In the genomic region with DNA sequence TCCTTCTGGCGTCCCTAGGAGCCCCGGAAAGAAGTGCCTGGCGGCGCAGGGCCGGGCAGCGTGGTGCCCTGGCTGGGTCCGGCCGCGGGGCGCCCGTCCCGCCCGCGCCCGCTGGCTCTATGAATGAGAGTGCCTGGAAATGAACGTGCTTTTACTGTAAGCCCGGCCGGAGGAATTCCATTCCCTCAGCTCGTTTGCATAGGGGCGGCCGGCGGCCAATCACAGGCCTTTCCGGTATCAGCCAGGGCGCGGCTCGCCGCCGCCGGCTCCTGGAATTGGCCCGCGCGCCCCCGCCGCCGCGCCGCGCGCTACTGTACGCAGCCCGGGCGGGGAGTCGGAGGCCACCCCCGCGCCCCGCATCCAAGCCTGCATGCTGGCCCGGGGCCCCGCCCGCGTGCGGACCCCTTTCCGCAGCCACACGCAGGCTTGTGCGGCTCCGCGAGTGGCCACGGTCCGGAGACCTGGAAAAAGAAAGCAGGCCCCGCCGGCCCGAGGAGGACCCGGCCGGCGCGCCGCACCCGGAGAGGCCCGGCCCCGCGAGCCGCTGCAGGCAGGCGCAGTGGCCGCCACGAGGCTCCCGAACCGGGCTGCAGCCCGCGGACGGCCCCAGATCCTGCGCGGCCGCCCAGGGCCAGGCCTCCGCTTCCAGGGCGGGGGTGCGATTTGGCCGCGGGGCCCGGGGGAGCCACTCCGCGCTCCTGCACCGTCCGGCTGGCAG, we compare ENCODE assay signal across 1 cellular context.
TF ChIP-seq lines count a peak whose summit lies in the region.

No MANE protein-coding gene starts in this region.

TF ChIP-seq in HepG2, 621 proteins besides CTCF, POLR2A, EP300 and RAD21 (continued from another document and continues in another):
- TF ChIP-seq, protein P1, sequence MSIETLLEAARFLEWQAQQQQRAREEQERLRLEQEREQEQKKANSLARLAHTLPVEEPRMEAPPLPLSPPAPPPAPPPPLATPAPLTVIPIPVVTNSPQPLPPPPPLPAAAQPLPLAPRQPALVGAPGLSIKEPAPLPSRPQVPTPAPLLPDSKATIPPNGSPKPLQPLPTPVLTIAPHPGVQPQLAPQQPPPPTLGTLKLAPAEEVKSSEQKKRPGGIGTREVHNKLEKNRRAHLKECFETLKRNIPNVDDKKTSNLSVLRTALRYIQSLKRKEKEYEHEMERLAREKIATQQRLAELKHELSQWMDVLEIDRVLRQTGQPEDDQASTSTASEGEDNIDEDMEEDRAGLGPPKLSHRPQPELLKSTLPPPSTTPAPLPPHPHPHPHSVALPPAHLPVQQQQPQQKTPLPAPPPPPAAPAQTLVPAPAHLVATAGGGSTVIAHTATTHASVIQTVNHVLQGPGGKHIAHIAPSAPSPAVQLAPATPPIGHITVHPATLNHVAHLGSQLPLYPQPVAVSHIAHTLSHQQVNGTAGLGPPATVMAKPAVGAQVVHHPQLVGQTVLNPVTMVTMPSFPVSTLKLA (IDR thresholded peaks at IDR 0.05) = no peak
- no peak; the same call in 1 of the 2 replicates for TF ChIP-seq FOXC1 (CRISPR knock-in tag; IDR thresholded peaks at IDR 0.05; ENCODE audit: borderline replicate concordance)
- no peak for TF ChIP-seq ZNF460 (CRISPR knock-in tag; IDR thresholded peaks at IDR 0.05; ENCODE audit: borderline replicate concordance)
- no peak for TF ChIP-seq ZNF382 (CRISPR knock-in tag; IDR thresholded peaks at IDR 0.05; ENCODE audit: borderline replicate concordance)
- TF ChIP-seq, protein P2, sequence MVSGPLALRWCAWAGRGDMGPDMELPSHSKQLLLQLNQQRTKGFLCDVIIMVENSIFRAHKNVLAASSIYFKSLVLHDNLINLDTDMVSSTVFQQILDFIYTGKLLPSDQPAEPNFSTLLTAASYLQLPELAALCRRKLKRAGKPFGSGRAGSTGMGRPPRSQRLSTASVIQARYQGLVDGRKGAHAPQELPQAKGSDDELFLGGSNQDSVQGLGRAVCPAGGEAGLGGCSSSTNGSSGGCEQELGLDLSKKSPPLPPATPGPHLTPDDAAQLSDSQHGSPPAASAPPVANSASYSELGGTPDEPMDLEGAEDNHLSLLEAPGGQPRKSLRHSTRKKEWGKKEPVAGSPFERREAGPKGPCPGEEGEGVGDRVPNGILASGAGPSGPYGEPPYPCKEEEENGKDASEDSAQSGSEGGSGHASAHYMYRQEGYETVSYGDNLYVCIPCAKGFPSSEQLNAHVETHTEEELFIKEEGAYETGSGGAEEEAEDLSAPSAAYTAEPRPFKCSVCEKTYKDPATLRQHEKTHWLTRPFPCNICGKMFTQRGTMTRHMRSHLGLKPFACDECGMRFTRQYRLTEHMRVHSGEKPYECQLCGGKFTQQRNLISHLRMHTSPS (CRISPR knock-in tag; IDR thresholded peaks at IDR 0.05; ENCODE audit: low read depth) = no peak
- TF ChIP-seq CCAR2 (optimal IDR thresholded peaks at IDR 0.05; ENCODE audit: low read depth, low read length) = no peak
- TF ChIP-seq ZNF143 (CRISPR knock-in tag; IDR thresholded peaks at IDR 0.05) = no peak
- TF ChIP-seq, protein P3, sequence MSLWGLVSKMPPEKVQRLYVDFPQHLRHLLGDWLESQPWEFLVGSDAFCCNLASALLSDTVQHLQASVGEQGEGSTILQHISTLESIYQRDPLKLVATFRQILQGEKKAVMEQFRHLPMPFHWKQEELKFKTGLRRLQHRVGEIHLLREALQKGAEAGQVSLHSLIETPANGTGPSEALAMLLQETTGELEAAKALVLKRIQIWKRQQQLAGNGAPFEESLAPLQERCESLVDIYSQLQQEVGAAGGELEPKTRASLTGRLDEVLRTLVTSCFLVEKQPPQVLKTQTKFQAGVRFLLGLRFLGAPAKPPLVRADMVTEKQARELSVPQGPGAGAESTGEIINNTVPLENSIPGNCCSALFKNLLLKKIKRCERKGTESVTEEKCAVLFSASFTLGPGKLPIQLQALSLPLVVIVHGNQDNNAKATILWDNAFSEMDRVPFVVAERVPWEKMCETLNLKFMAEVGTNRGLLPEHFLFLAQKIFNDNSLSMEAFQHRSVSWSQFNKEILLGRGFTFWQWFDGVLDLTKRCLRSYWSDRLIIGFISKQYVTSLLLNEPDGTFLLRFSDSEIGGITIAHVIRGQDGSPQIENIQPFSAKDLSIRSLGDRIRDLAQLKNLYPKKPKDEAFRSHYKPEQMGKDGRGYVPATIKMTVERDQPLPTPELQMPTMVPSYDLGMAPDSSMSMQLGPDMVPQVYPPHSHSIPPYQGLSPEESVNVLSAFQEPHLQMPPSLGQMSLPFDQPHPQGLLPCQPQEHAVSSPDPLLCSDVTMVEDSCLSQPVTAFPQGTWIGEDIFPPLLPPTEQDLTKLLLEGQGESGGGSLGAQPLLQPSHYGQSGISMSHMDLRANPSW (CRISPR knock-in tag; IDR thresholded peaks at IDR 0.05; ENCODE audit: borderline replicate concordance) = no peak
- TF ChIP-seq, protein P4, sequence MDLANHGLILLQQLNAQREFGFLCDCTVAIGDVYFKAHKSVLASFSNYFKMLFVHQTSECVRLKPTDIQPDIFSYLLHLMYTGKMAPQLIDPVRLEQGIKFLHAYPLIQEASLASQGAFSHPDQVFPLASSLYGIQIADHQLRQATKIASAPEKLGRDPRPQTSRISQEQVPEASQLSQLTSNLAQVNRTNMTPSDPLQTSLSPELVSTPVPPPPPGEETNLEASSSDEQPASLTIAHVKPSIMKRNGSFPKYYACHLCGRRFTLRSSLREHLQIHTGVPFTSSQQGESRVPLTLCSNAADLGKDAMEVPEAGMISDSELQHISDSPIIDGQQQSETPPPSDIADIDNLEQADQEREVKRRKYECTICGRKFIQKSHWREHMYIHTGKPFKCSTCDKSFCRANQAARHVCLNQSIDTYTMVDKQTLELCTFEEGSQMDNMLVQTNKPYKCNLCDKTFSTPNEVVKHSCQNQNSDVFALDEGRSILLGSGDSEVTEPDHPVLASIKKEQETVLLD (CRISPR knock-in tag; IDR thresholded peaks at IDR 0.05; ENCODE audit: low read depth) = peak; percentile 39; the same call in 1 of the 2 replicates
- TF ChIP-seq GABPB1 (CRISPR knock-in tag; IDR thresholded peaks at IDR 0.05) = no peak
- TF ChIP-seq MTF2 (CRISPR knock-in tag; IDR thresholded peaks at IDR 0.05; ENCODE audit: borderline replicate concordance) = no peak
- TF ChIP-seq ZBTB20 (CRISPR knock-in tag; IDR thresholded peaks at IDR 0.05; ENCODE audit: borderline replicate concordance, low read depth) = no peak
- TF ChIP-seq FOXA3 (CRISPR knock-in tag; IDR thresholded peaks at IDR 0.05) = peak; percentile 25; the same call in 1 of the 2 replicates
- 0 out of 2 replicates have a peak, but pooled peaks have one; percentile 30 for TF ChIP-seq ZSCAN12 (CRISPR knock-in tag; IDR thresholded peaks at IDR 0.05)
- no peak for TF ChIP-seq MAZ (IDR thresholded peaks at IDR 0.05; ENCODE audit: borderline replicate concordance, low read depth, low read length)
- TF ChIP-seq MAZ (CRISPR knock-in tag; IDR thresholded peaks at IDR 0.05; ENCODE audit: low read depth) = no peak; the same call in 1 of the 2 replicates
- TF ChIP-seq ZFP36L1 (CRISPR knock-in tag; IDR thresholded peaks at IDR 0.05) = no peak
- no peak for TF ChIP-seq RXRB (CRISPR knock-in tag; IDR thresholded peaks at IDR 0.05; ENCODE audit: borderline replicate concordance)
- no peak for TF ChIP-seq ZSCAN20 (CRISPR knock-in tag; IDR thresholded peaks at IDR 0.05; ENCODE audit: borderline replicate concordance)
- 0 out of 2 replicates have a peak, but pooled peaks have one; percentile 70 for TF ChIP-seq SAFB2 (CRISPR knock-in tag; IDR thresholded peaks at IDR 0.05; ENCODE audit: borderline replicate concordance, low read depth)
- no peak for TF ChIP-seq ZNF282 (IDR thresholded peaks at IDR 0.05; ENCODE audit: partially characterized antibody)
- TF ChIP-seq POLR2AphosphoS5 (IDR thresholded peaks at IDR 0.05; ENCODE audit: low read depth, low read length) = peak; percentile 85
- TF ChIP-seq NCOA5 (CRISPR knock-in tag; IDR thresholded peaks at IDR 0.05) = no peak
- TF ChIP-seq TAF1 (CRISPR knock-in tag; IDR thresholded peaks at IDR 0.05) = peak; percentile 71
- TF ChIP-seq, protein P5, sequence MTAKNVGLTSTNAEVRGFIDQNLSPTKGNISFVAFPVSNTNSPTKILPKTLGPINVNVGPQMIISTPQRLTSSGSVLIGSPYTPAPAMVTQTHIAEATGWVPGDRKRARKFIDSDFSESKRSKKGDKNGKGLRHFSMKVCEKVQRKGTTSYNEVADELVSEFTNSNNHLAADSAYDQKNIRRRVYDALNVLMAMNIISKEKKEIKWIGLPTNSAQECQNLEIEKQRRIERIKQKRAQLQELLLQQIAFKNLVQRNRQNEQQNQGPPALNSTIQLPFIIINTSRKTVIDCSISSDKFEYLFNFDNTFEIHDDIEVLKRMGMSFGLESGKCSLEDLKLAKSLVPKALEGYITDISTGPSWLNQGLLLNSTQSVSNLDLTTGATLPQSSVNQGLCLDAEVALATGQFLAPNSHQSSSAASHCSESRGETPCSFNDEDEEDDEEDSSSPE (CRISPR knock-in tag; IDR thresholded peaks at IDR 0.05) = peak; percentile 35; the same call in 1 of the 2 replicates
- TF ChIP-seq ZNF557 (CRISPR knock-in tag; IDR thresholded peaks at IDR 0.05) = no peak
- TF ChIP-seq BRCA1 (CRISPR knock-in tag; IDR thresholded peaks at IDR 0.05) = 0 out of 2 replicates have a peak, but pooled peaks have one; percentile 47
- TF ChIP-seq, protein P6, sequence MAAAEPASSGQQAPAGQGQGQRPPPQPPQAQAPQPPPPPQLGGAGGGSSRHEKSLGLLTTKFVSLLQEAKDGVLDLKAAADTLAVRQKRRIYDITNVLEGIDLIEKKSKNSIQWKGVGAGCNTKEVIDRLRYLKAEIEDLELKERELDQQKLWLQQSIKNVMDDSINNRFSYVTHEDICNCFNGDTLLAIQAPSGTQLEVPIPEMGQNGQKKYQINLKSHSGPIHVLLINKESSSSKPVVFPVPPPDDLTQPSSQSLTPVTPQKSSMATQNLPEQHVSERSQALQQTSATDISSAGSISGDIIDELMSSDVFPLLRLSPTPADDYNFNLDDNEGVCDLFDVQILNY (CRISPR knock-in tag; conservative IDR thresholded peaks at IDR 0.05) = no peak
- TF ChIP-seq ZMYM3 (CRISPR knock-in tag; IDR thresholded peaks at IDR 0.05) = no peak
- TF ChIP-seq ZNF773 (CRISPR knock-in tag; IDR thresholded peaks at IDR 0.05; ENCODE audit: borderline replicate concordance) = no peak
- TF ChIP-seq, protein P7, sequence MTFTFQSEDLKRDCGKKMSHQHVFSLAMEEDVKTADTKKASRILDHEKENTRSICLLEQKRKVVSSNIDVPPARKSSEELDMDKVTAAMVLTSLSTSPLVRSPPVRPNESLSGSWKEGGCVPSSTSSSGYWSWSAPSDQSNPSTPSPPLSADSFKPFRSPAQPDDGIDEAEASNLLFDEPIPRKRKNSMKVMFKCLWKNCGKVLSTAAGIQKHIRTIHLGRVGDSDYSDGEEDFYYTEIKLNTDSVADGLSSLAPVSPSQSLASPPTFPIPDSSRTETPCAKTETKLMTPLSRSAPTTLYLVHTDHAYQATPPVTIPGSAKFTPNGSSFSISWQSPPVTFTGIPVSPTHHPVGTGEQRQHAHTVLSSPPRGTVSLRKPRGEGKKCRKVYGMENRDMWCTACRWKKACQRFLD (CRISPR knock-in tag; IDR thresholded peaks at IDR 0.05; ENCODE audit: borderline replicate concordance) = no peak
- no peak for TF ChIP-seq SP2 (CRISPR knock-in tag; IDR thresholded peaks at IDR 0.05)
- no peak for TF ChIP-seq ZNF569 (CRISPR knock-in tag; IDR thresholded peaks at IDR 0.05; ENCODE audit: borderline replicate concordance)
- TF ChIP-seq, protein P8, sequence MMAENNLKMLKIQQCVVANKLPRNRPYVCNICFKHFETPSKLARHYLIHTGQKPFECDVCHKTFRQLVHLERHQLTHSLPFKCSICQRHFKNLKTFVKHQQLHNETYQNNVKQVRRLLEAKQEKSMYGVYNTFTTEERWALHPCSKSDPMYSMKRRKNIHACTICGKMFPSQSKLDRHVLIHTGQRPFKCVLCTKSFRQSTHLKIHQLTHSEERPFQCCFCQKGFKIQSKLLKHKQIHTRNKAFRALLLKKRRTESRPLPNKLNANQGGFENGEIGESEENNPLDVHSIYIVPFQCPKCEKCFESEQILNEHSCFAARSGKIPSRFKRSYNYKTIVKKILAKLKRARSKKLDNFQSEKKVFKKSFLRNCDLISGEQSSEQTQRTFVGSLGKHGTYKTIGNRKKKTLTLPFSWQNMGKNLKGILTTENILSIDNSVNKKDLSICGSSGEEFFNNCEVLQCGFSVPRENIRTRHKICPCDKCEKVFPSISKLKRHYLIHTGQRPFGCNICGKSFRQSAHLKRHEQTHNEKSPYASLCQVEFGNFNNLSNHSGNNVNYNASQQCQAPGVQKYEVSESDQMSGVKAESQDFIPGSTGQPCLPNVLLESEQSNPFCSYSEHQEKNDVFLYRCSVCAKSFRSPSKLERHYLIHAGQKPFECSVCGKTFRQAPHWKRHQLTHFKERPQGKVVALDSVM (CRISPR knock-in tag; IDR thresholded peaks at IDR 0.05) = 0 out of 2 replicates have a peak, but pooled peaks have one; percentile 11
- TF ChIP-seq, protein P9, sequence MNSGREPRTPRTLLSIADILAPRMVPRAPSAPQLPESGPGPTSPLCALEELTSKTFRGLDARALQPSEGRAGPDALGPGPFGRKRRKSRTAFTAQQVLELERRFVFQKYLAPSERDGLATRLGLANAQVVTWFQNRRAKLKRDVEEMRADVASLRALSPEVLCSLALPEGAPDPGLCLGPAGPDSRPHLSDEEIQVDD (CRISPR knock-in tag; IDR thresholded peaks at IDR 0.05; ENCODE audit: borderline replicate concordance) = no peak
- TF ChIP-seq DNMT1 (CRISPR knock-in tag; IDR thresholded peaks at IDR 0.05) = no peak
- TF ChIP-seq HNF4G (IDR thresholded peaks at IDR 0.05; ENCODE audit: borderline replicate concordance, low read depth, low read length) = no peak
- no peak for TF ChIP-seq HNF4G (CRISPR knock-in tag; IDR thresholded peaks at IDR 0.05; ENCODE audit: borderline replicate concordance, low read depth)
- TF ChIP-seq ZNF44 (CRISPR knock-in tag; IDR thresholded peaks at IDR 0.05) = no peak
- TF ChIP-seq, protein P10, sequence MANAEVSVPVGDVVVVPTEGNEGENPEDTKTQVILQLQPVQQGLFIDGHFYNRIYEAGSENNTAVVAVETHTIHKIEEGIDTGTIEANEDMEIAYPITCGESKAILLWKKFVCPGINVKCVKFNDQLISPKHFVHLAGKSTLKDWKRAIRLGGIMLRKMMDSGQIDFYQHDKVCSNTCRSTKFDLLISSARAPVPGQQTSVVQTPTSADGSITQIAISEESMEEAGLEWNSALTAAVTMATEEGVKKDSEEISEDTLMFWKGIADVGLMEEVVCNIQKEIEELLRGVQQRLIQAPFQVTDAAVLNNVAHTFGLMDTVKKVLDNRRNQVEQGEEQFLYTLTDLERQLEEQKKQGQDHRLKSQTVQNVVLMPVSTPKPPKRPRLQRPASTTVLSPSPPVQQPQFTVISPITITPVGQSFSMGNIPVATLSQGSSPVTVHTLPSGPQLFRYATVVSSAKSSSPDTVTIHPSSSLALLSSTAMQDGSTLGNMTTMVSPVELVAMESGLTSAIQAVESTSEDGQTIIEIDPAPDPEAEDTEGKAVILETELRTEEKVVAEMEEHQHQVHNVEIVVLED (CRISPR knock-in tag; IDR thresholded peaks at IDR 0.05; ENCODE audit: borderline replicate concordance) = no peak; the same call in 1 of the 2 replicates
- TF ChIP-seq MAFG (CRISPR knock-in tag; IDR thresholded peaks at IDR 0.05) = no peak
- TF ChIP-seq, protein P11, sequence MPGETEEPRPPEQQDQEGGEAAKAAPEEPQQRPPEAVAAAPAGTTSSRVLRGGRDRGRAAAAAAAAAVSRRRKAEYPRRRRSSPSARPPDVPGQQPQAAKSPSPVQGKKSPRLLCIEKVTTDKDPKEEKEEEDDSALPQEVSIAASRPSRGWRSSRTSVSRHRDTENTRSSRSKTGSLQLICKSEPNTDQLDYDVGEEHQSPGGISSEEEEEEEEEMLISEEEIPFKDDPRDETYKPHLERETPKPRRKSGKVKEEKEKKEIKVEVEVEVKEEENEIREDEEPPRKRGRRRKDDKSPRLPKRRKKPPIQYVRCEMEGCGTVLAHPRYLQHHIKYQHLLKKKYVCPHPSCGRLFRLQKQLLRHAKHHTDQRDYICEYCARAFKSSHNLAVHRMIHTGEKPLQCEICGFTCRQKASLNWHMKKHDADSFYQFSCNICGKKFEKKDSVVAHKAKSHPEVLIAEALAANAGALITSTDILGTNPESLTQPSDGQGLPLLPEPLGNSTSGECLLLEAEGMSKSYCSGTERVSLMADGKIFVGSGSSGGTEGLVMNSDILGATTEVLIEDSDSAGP (CRISPR knock-in tag; IDR thresholded peaks at IDR 0.05; ENCODE audit: borderline replicate concordance) = peak; percentile 55; the same call in 1 of the 2 replicates
